ENCODE assay signal across 18 cellular contexts in genomic region chr7:66626236-66626957, GRCh38. TPM values are rescaled to one million over a fixed set of nuclear protein-coding genes. Genes with fewer than 3 reads are reported as not detected.
A peak's percentile ranks its signal among the peaks of the same experiment; 100 is the strongest.
DNase-seq lines count a peak whose midpoint lies in the region; ATAC-seq and TF ChIP-seq lines count a peak whose summit lies in the region.
"Had no signal": no experiment of that assay in that cellular context is flagged by ENCODE, and none has a peak within 500 bp of the region (broad histone marks: within the 10 kb centered on the region; RNA-seq: fewer than 3 reads in every experiment).

No MANE protein-coding gene starts in this region.

- H3K9ac ChIP-seq in SK-N-SH = no peak overlapping the region
- H3K9ac ChIP-seq in PC-3 (ENCODE audit: low read length) = no peak overlapping the region
- no peak overlapping the region for H3K9ac ChIP-seq in smooth muscle cell (ENCODE audit: low read depth)

- intact Hi-C loops in PC-3 (cut with micrococcal nuclease) = no loop called here

- BruUV-seq in PC-3 (replicated peaks; lab: Mats Ljungman, UMichigan) = no TSS peak

- CTCF ChIA-PET in SK-N-SH (lab: Yijun Ruan, JAX) = interaction anchor here (0.6 to 3.3 kb wide), 4 partner anchors 10 to 595 kb away, joined by 3 to 16 read pairs (median 3); no protein-coding TSS in a partner anchor
- CTCF ChIA-PET in PC-3 (lab: Charles Lee) = no interaction called here

- H3K9me3 ChIP-seq in SK-N-SH = no peaks in the 10 kb centered on the region
- no peaks in the 10 kb centered on the region for H3K9me3 ChIP-seq in PC-3 (ENCODE audit: low read length)
- no peaks in the 10 kb centered on the region for H3K9me3 ChIP-seq in smooth muscle cell (replicated peaks; ENCODE audit: low read depth)
- H3K9me3 ChIP-seq: Peyer's patch, spleen, thyroid gland had no signal

- H3K4me2 ChIP-seq in SK-N-SH = 0 out of 2 replicates have a peak overlapping the region, but pooled peaks have one; percentile 88
- no peak overlapping the region for H3K4me2 ChIP-seq in PC-3 (ENCODE audit: low read length)
- peak overlapping the region; percentile 84 for H3K4me2 ChIP-seq in smooth muscle cell

- H4K20me1 ChIP-seq in SK-N-SH (ENCODE audit: insufficient read depth) (no peaks in the 10 kb centered on the region), PC-3 (ENCODE audit: low read length) (no peaks in the 10 kb centered on the region), smooth muscle cell (ENCODE audit: low read depth) (no peaks in the 10 kb centered on the region)

- H3K79me2 ChIP-seq in SK-N-SH (ENCODE audit: insufficient read depth) = peaks cover 20% of the 10 kb centered on the region
- no peaks in the 10 kb centered on the region for H3K79me2 ChIP-seq in PC-3 (ENCODE audit: low read length)
- H3K79me2 ChIP-seq in smooth muscle cell (ENCODE audit: low read depth) = peaks cover 18% of the 10 kb centered on the region

- TF ChIP-seq CTCF in SK-N-SH (IDR thresholded peaks at IDR 0.05) = no peak
- TF ChIP-seq CTCF in PC-3 (conservative IDR thresholded peaks at IDR 0.05; ENCODE audit: low read depth, low read length) = no peak
- no peak for TF ChIP-seq CTCF in fibroblast of villous mesenchyme (IDR thresholded peaks at IDR 0.05; ENCODE audit: insufficient read depth, low read depth, low read length)
- TF ChIP-seq CTCF in smooth muscle cell (IDR thresholded peaks at IDR 0.05; ENCODE audit: borderline replicate concordance, insufficient read depth, poor library complexity, severe bottlenecking) = no peak

- WGBS in SK-N-SH (ENCODE audit: low lambda C conversion rate) = 54% methylated on average over 4 of the region's 4 CpGs
- 38% methylated on average over 4 of the region's 4 CpGs for WGBS in smooth muscle cell (ENCODE audit: low lambda C conversion rate)

- H3K9me2 ChIP-seq in SK-N-SH (no peaks in the 10 kb centered on the region), PC-3 (replicated peaks; ENCODE audit: low read length) (no peaks in the 10 kb centered on the region)

- H3F3A ChIP-seq in SK-N-SH (replicated peaks; ENCODE audit: insufficient read depth) (peaks cover 19% of the 10 kb centered on the region), PC-3 (ENCODE audit: low read length, unreplicated experiment) (no peaks in the 10 kb centered on the region), smooth muscle cell (ENCODE audit: low read depth) (peaks cover 11% of the 10 kb centered on the region)

- no peaks in the 10 kb centered on the region for H3K36me3 ChIP-seq in SK-N-SH (replicated peaks in 1 of 2; ENCODE audit: control insufficient read depth in 1 of 2, insufficient read depth in 2 of 2, low read length in 1 of 2)
- no peaks in the 10 kb centered on the region for H3K36me3 ChIP-seq in PC-3 (ENCODE audit: low read depth, low read length)
- H3K36me3 ChIP-seq in smooth muscle cell (ENCODE audit: low read depth) = no peaks in the 10 kb centered on the region
- H3K36me3 ChIP-seq in H7 (replicated peaks; ENCODE audit: control insufficient read depth, insufficient read depth, low read length) = no peaks in the 10 kb centered on the region
- H3K36me3 ChIP-seq: Peyer's patch, spleen, thyroid gland had no signal

- H3K27ac ChIP-seq in SK-N-SH (ENCODE audit: low read depth in 2 of 2, low read length in 1 of 2) = peak overlapping the region; percentile 2 to 90; a peak in 3 of 4 replicates
- no peak overlapping the region for H3K27ac ChIP-seq in PC-3 (ENCODE audit: low read length)
- peak overlapping the region; percentile 79 for H3K27ac ChIP-seq in smooth muscle cell (ENCODE audit: low read depth)
- H3K27ac ChIP-seq: 22Rv1, foreskin keratinocyte, thyroid gland had no signal

- H3K27me3 ChIP-seq in SK-N-SH (ENCODE audit: insufficient read depth) (no peaks in the 10 kb centered on the region), PC-3 (ENCODE audit: low read length) (no peaks in the 10 kb centered on the region), smooth muscle cell (ENCODE audit: low read depth) (no peaks in the 10 kb centered on the region), H7 (ENCODE audit: control insufficient read depth, insufficient read depth, low read length) (no peaks in the 10 kb centered on the region)
- H3K27me3 ChIP-seq: foreskin keratinocyte, Peyer's patch, spleen, thyroid gland had no signal

- TF ChIP-seq EP300 in SK-N-SH (IDR thresholded peaks at IDR 0.05; ENCODE audit: borderline replicate concordance in 1 of 2, low read depth in 1 of 2, low read length in 1 of 2) = no peak

- no peak for TF ChIP-seq RAD21 in SK-N-SH (IDR thresholded peaks at IDR 0.05; ENCODE audit: low read length)

- DNase-seq in SK-N-SH = no peak
- peak; percentile 32 for DNase-seq in PC-3
- peak; percentile 92 for DNase-seq in fibroblast of villous mesenchyme (ENCODE audit: low read depth)
- DNase-seq in smooth muscle cell (lab: John Stamatoyannopoulos, UW; ENCODE audit: unreplicated experiment) = no peak
- DNase-seq in cerebellum (ENCODE audit: low spot score) = no peak
- DNase-seq in H7 = no peak
- DNase-seq: activated CD4-positive, alpha-beta T cell treated with anti-CD3 and anti-CD28 coated beads, Interleukin-2, amount 50 U/mL, for 4 hours; activated gamma-delta T cell; DND-41; kidney glomerular epithelial cell; NCI-H226; Peyer's patch; spleen had no signal

- ATAC-seq in SK-N-SH treated with all-trans-retinoic acid at 6 μM for 48 hours (no peak), PC-3 (no peak), GM21576 (IDR thresholded peaks at IDR 0.05; ENCODE audit: unreplicated experiment) (no peak)
- ATAC-seq: foreskin keratinocyte had no signal

- H3K4me1 ChIP-seq in SK-N-SH (ENCODE audit: control insufficient read depth in 1 of 2, insufficient read depth in 2 of 2, low read depth in 1 of 2, low read length in 1 of 2) (peaks cover 0 to 15% of the 10 kb centered on the region in 2 experiments; a peak in 1 of 4 replicates), PC-3 (ENCODE audit: insufficient read depth, low read length) (peaks cover 8% of the 10 kb centered on the region; the same call in 1 of the 2 replicates), smooth muscle cell (ENCODE audit: low read depth) (peaks cover 4% of the 10 kb centered on the region)
- H3K4me1 ChIP-seq: foreskin keratinocyte had no signal

- POLR2A ChIA-PET in SK-N-SH (lab: Yijun Ruan, JAX) = interaction anchor here (0.6 to 3.4 kb wide), 4 partner anchors 17 to 599 kb away, joined by 3 to 20 read pairs (median 4); no protein-coding TSS in a partner anchor
- POLR2A ChIA-PET in PC-3 (lab: Charles Lee; ENCODE audit: unreplicated experiment) = no interaction called here

- H2AFZ ChIP-seq in SK-N-SH (ENCODE audit: low read depth) (peak overlapping the region; percentile 89; the same call in 1 of the 2 replicates), PC-3 (ENCODE audit: low read length) (no peak overlapping the region), smooth muscle cell (ENCODE audit: low read depth) (no peak overlapping the region)

- H3K4me3 ChIP-seq in SK-N-SH (ENCODE audit: low read depth in 2 of 2, low read length in 1 of 2) (no peak overlapping the region), PC-3 (ENCODE audit: low read length) (no peak overlapping the region), fibroblast of villous mesenchyme (ENCODE audit: low read depth, low read length) (no peak overlapping the region), smooth muscle cell (no peak overlapping the region), H7 (ENCODE audit: insufficient read depth, low read depth, low read length) (no peak overlapping the region)
- H3K4me3 ChIP-seq: Peyer's patch, thyroid gland had no signal

TF ChIP-seq in SK-N-SH, 30 proteins besides CTCF, POLR2A, EP300 and RAD21:
- TF ChIP-seq FOXM1 (IDR thresholded peaks at IDR 0.05; ENCODE audit: low read depth) (no peak), TCF12 (IDR thresholded peaks at IDR 0.05) (no peak), GATA2 (CRISPR knock-in tag; IDR thresholded peaks at IDR 0.05) (no peak), ELF1 (IDR thresholded peaks at IDR 0.05) (no peak), TAF1 (IDR thresholded peaks at IDR 0.05; ENCODE audit: borderline replicate concordance, low read depth, low read length) (no peak), FOXJ3 (CRISPR knock-in tag; IDR thresholded peaks at IDR 0.05) (no peak), FOSL2 (IDR thresholded peaks at IDR 0.05; ENCODE audit: borderline replicate concordance, low read depth) (no peak), RXRA (IDR thresholded peaks at IDR 0.05; ENCODE audit: borderline replicate concordance, low read depth) (no peak)

TF ChIP-seq in SK-N-SH treated with all-trans-retinoic acid at 6 μM for 48 hours, 23 proteins besides CTCF, POLR2A, EP300 and RAD21 (continues in another document):
- TF ChIP-seq, protein P1, sequence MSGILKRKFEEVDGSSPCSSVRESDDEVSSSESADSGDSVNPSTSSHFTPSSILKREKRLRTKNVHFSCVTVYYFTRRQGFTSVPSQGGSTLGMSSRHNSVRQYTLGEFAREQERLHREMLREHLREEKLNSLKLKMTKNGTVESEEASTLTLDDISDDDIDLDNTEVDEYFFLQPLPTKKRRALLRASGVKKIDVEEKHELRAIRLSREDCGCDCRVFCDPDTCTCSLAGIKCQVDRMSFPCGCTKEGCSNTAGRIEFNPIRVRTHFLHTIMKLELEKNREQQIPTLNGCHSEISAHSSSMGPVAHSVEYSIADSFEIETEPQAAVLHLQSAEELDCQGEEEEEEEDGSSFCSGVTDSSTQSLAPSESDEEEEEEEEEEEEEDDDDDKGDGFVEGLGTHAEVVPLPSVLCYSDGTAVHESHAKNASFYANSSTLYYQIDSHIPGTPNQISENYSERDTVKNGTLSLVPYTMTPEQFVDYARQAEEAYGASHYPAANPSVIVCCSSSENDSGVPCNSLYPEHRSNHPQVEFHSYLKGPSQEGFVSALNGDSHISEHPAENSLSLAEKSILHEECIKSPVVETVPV (CRISPR knock-in tag; IDR thresholded peaks at IDR 0.05) = no peak
- TF ChIP-seq CSDC2 (CRISPR knock-in tag; IDR thresholded peaks at IDR 0.05) = no peak

RNA-seq across cellular contexts. Expression of gene KCTD7, which starts 2.3 kb away (rescaled TPM):
- polyA plus RNA-seq in SK-N-SH (2012; rRNA removed) = 19.5 and 27.4 TPM in 2 replicates
- polyA plus RNA-seq in SK-N-SH (2012; cell fraction: cytosol; rRNA removed) = 9.2 and 11.0 TPM in 2 replicates
- polyA plus RNA-seq in SK-N-SH (2012; cell fraction: nucleus; rRNA removed) = 71.9 and 88.4 TPM in 2 replicates
- total RNA-seq in PC-3 (2014; rRNA removed) = 5.5 and 7.4 TPM in 2 replicates
- 11.2 and 12.2 TPM in 2 replicates for total RNA-seq in fibroblast of villous mesenchyme
- 6.3 and 8.1 TPM in 2 replicates for total RNA-seq in smooth muscle cell
- 3.9 and 4.8 TPM in 2 replicates for polyA plus RNA-seq in smooth muscle cell
- total RNA-seq in cerebellum = 28.7 TPM
- 11.6 and 20.5 TPM in 2 replicates for total RNA-seq in H7 (2014; rRNA removed; shearing (Covaris generic))

Comparison
In these comparisons a context has a peak if more than half of its experiments do, and no peak if none do; other contexts are left out.
1. DNase-seq: peak in PC-3 (single experiment) and fibroblast of villous mesenchyme (single experiment); none in SK-N-SH (single experiment), smooth muscle cell (single experiment), cerebellum (single experiment) and H7 (single experiment).